In genomic region chr19:52527954-52528326, GRCh38 we compare ENCODE assay signal across 8 cellular contexts. TPM values are rescaled to one million over a fixed set of nuclear protein-coding genes. Genes with fewer than 3 reads are reported as not detected.
DNase-seq lines count a peak whose midpoint lies in the region; ATAC-seq, FAIRE-seq and TF ChIP-seq lines count a peak whose summit lies in the region.

No MANE protein-coding gene starts in this region.

- peaks cover 11% of the 10 kb centered on the region for H3K9me3 Mint-ChIP-seq in activated CD8-positive, alpha-beta T cell treated with anti-CD3 and anti-CD28 coated beads, Interleukin-2, amount 10 ng/mL, durations not matched to agents 7 days and 5 days (ENCODE audit: insufficient read depth)
- H3K9me3 Mint-ChIP-seq in glutamatergic neuron (ENCODE audit: unreplicated experiment) (peaks cover 6% of the 10 kb centered on the region), osteocyte (ENCODE audit: unreplicated experiment) (no peaks in the 10 kb centered on the region)

- no peak for FAIRE-seq in H54 (lab: Jason Lieb, UNC)

- DNase-seq in activated CD8-positive, alpha-beta T cell treated with anti-CD3 and anti-CD28 coated beads, Interleukin-2, amount 10 ng/mL, durations not matched to agents 7 days and 5 days, result no peak
- peak; percentile 39 for DNase-seq in glutamatergic neuron
- DNase-seq in osteocyte (ENCODE audit: extremely low spot score, unreplicated experiment), result no peak
- no peak for DNase-seq in H54 (ENCODE audit: insufficient read length, low spot score)
- no peak for DNase-seq in CD1c-positive myeloid dendritic cell (ENCODE audit: extremely low spot score)

- ATAC-seq in GM18517 (IDR thresholded peaks at IDR 0.05; ENCODE audit: unreplicated experiment) (peak; percentile 17), HG03045 (IDR thresholded peaks at IDR 0.05; ENCODE audit: unreplicated experiment) (peak; percentile 20), GM18858 (IDR thresholded peaks at IDR 0.05; ENCODE audit: unreplicated experiment) (no peak)
- no peak for ATAC-seq in activated CD8-positive, alpha-beta T cell treated with anti-CD3 and anti-CD28 coated beads, Interleukin-2, amount 10 ng/mL, durations not matched to agents 7 days and 5 days

- no peaks in the 10 kb centered on the region for H3K27me3 Mint-ChIP-seq in activated CD8-positive, alpha-beta T cell treated with anti-CD3 and anti-CD28 coated beads, Interleukin-2, amount 10 ng/mL, durations not matched to agents 7 days and 5 days (ENCODE audit: low read depth)
- H3K27me3 Mint-ChIP-seq in glutamatergic neuron (ENCODE audit: unreplicated experiment) (peaks cover 4% of the 10 kb centered on the region), osteocyte (ENCODE audit: unreplicated experiment) (no peaks in the 10 kb centered on the region)

- peak overlapping the region; percentile 97 for H3K4me3 Mint-ChIP-seq in activated CD8-positive, alpha-beta T cell treated with anti-CD3 and anti-CD28 coated beads, Interleukin-2, amount 10 ng/mL, durations not matched to agents 7 days and 5 days
- H3K4me3 Mint-ChIP-seq in glutamatergic neuron (ENCODE audit: unreplicated experiment), result peak overlapping the region; percentile 98
- H3K4me3 Mint-ChIP-seq in osteocyte (ENCODE audit: unreplicated experiment), result peak overlapping the region; percentile 95

- no peak for TF ChIP-seq POLR2A in H54 (IDR thresholded peaks at IDR 0.05; ENCODE audit: low read depth, low read length)

- TF ChIP-seq CTCF in glutamatergic neuron (IDR thresholded peaks at IDR 0.05; ENCODE audit: partially characterized antibody, unreplicated experiment) (no peak), osteocyte (IDR thresholded peaks at IDR 0.05) (no peak)

- peaks cover 39% of the 10 kb centered on the region for H3K36me3 Mint-ChIP-seq in activated CD8-positive, alpha-beta T cell treated with anti-CD3 and anti-CD28 coated beads, Interleukin-2, amount 10 ng/mL, durations not matched to agents 7 days and 5 days (ENCODE audit: low read depth)
- H3K36me3 Mint-ChIP-seq in glutamatergic neuron (ENCODE audit: unreplicated experiment) (peaks cover 7% of the 10 kb centered on the region), osteocyte (ENCODE audit: unreplicated experiment) (peaks cover 14% of the 10 kb centered on the region)

- H3K4me1 Mint-ChIP-seq in activated CD8-positive, alpha-beta T cell treated with anti-CD3 and anti-CD28 coated beads, Interleukin-2, amount 10 ng/mL, durations not matched to agents 7 days and 5 days (ENCODE audit: low read depth), result peaks cover 29% of the 10 kb centered on the region
- no peaks in the 10 kb centered on the region for H3K4me1 Mint-ChIP-seq in glutamatergic neuron (ENCODE audit: low read depth, unreplicated experiment)
- H3K4me1 Mint-ChIP-seq in osteocyte (ENCODE audit: unreplicated experiment), result peaks cover 15% of the 10 kb centered on the region

- CTCF ChIA-PET in activated CD8-positive, alpha-beta T cell treated with anti-CD3 and anti-CD28 coated beads, Interleukin-2, amount 10 ng/mL, durations not matched to agents 7 days and 5 days (lab: Charles Lee), result no interaction called here

- H3K27ac Mint-ChIP-seq in activated CD8-positive, alpha-beta T cell treated with anti-CD3 and anti-CD28 coated beads, Interleukin-2, amount 10 ng/mL, durations not matched to agents 7 days and 5 days, result peak overlapping the region; percentile 95
- peak overlapping the region; percentile 91 for H3K27ac Mint-ChIP-seq in glutamatergic neuron (ENCODE audit: unreplicated experiment)
- peak overlapping the region; percentile 97 for H3K27ac Mint-ChIP-seq in osteocyte (ENCODE audit: unreplicated experiment)

- POLR2A ChIA-PET in activated CD8-positive, alpha-beta T cell treated with anti-CD3 and anti-CD28 coated beads, Interleukin-2, amount 10 ng/mL, durations not matched to agents 7 days and 5 days (lab: Charles Lee), result no interaction called here

RNA-seq across cellular contexts. Expression of gene ZNF808, which starts 0.5 kb away (rescaled TPM):
- 10 to 100 TPM; 47.0 to 50.0 TPM for total RNA-seq in activated CD8-positive, alpha-beta T cell treated with anti-CD3 and anti-CD28 coated beads, Interleukin-2, amount 10 ng/mL, durations not matched to agents 7 days and 5 days
- total RNA-seq in glutamatergic neuron (ENCODE audit: unreplicated experiment), result 32.6 TPM
- 22.8 and 29.2 TPM in 2 replicates for total RNA-seq in osteocyte

RNA-seq across cellular contexts. Expression of gene ZNF701, which starts 42.1 kb away (rescaled TPM):
- total RNA-seq in activated CD8-positive, alpha-beta T cell treated with anti-CD3 and anti-CD28 coated beads, Interleukin-2, amount 10 ng/mL, durations not matched to agents 7 days and 5 days, result 10 to 100 TPM; 34.3 to 35.8 TPM
- total RNA-seq in glutamatergic neuron (ENCODE audit: unreplicated experiment), result 22.8 TPM
- 15.6 and 16.1 TPM in 2 replicates for total RNA-seq in osteocyte

Comparison
In these comparisons a context has a peak if more than half of its experiments do, and no peak if none do; other contexts are left out.
1. ATAC-seq: peak in GM18517 (single experiment) and HG03045 (single experiment); none in activated CD8-positive, alpha-beta T cell treated with anti-CD3 and anti-CD28 coated beads, Interleukin-2, amount 10 ng/mL, durations not matched to agents 7 days and 5 days (single experiment) and GM18858 (single experiment).
2. Peak in every context shown above with its lines, with median percentiles within 50 percentile points of each other: H3K27ac Mint-ChIP-seq and H3K4me3 Mint-ChIP-seq.